In genomic region chr5:158758666-158759065, GRCh38 we compare ENCODE assay signal across 19 cellular contexts.
DNase-seq lines count a peak whose midpoint lies in the region; ATAC-seq, FAIRE-seq and TF ChIP-seq lines count a peak whose summit lies in the region.
"Had no signal": no experiment of that assay in that cellular context is flagged by ENCODE, and none has a peak within 500 bp of the region (broad histone marks: within the 10 kb centered on the region; RNA-seq: fewer than 3 reads in every experiment).

No MANE protein-coding gene starts in this region.

- H3K4me1 ChIP-seq in A549, result no peaks in the 10 kb centered on the region
- H3K4me1 ChIP-seq: SJCRH30, transverse colon had no signal

- in situ Hi-C loops in brain microvascular endothelial cell (cut with HindIII; ENCODE audit: low pct_ligation_motif_present, low sequenced_read_pairs), result no loop called here

- WGBS in A549 (ENCODE audit: missing lambda C conversion rate), result 49% methylated on average over 3 of the region's 3 CpGs

- H3K27me3 ChIP-seq in brain microvascular endothelial cell (replicated peaks), result no peaks in the 10 kb centered on the region
- H3K27me3 ChIP-seq: heart right ventricle, SJCRH30 had no signal

- CTCF ChIA-PET in A549 (lab: Yijun Ruan, JAX), result interaction anchor here (1.3 to 2.2 kb wide), 2 partner anchors 63 to 348 kb away, joined by 5 to 8 read pairs; no protein-coding TSS in a partner anchor

- H3K4me1 Mint-ChIP-seq in memory B cell, result peaks cover 41% of the 10 kb centered on the region
- no peaks in the 10 kb centered on the region for H3K4me1 Mint-ChIP-seq in CD14-positive monocyte
- H3K4me1 Mint-ChIP-seq: activated naive CD8-positive, alpha-beta T cell treated with anti-CD3 and anti-CD28 coated beads, Interleukin-2, amount 10 ng/mL, durations not matched to agents 7 days and 5 days had no signal

- peak overlapping the region; percentile 75 for H3K27ac Mint-ChIP-seq in memory B cell
- H3K27ac Mint-ChIP-seq in CD14-positive monocyte, result no peak overlapping the region
- H3K27ac Mint-ChIP-seq: activated naive CD8-positive, alpha-beta T cell treated with anti-CD3 and anti-CD28 coated beads, Interleukin-2, amount 10 ng/mL, durations not matched to agents 7 days and 5 days; T-helper 2 cell treated with Interferon-gamma antibody and Interleukin-4, amounts not matched to agents 5 μg/mL and 100 μg/mL, for 36 hours had no signal

- no peak for TF ChIP-seq CTCF in A549 (IDR thresholded peaks at IDR 0.05)
- TF ChIP-seq CTCF in brain microvascular endothelial cell (IDR thresholded peaks at IDR 0.05; ENCODE audit: low read depth, low read length, missing control alignments), result no peak
- TF ChIP-seq CTCF in coronary artery (IDR thresholded peaks at IDR 0.05), result no peak
- TF ChIP-seq CTCF in CD14-positive monocyte (IDR thresholded peaks at IDR 0.05), result no peak

- FAIRE-seq in A549 (lab: Jason Lieb, UNC), result no peak
- FAIRE-seq: H1, kidney had no signal

- TF ChIP-seq RAD21 in A549 (conservative IDR thresholded peaks at IDR 0.05 in 1 of 2, IDR thresholded peaks at IDR 0.05 in 1 of 2), result no peak

- intact Hi-C loops in CD14-positive monocyte (cut with micrococcal nuclease), result no loop called here

- no peaks in the 10 kb centered on the region for H3K9me3 ChIP-seq in A549
- H3K9me3 ChIP-seq: heart right ventricle, SJCRH30, transverse colon had no signal

- H3K4me3 Mint-ChIP-seq in memory B cell (no peak overlapping the region), CD14-positive monocyte (no peak overlapping the region)
- H3K4me3 Mint-ChIP-seq: activated naive CD8-positive, alpha-beta T cell treated with anti-CD3 and anti-CD28 coated beads, Interleukin-2, amount 10 ng/mL, durations not matched to agents 7 days and 5 days; T-helper 2 cell treated with Interferon-gamma antibody and Interleukin-4, amounts not matched to agents 5 μg/mL and 100 μg/mL, for 36 hours had no signal

- H3K4me3 ChIP-seq in A549 (no peak overlapping the region), brain microvascular endothelial cell (ENCODE audit: low read depth, low read length) (no peak overlapping the region), coronary artery (no peak overlapping the region)
- H3K4me3 ChIP-seq: heart right ventricle, SJCRH30, transverse colon had no signal

- H3K27me3 Mint-ChIP-seq in memory B cell, result no peaks in the 10 kb centered on the region
- H3K27me3 Mint-ChIP-seq in CD14-positive monocyte (ENCODE audit: low read depth in 3 of 3), result peaks cover 2 to 3% (median 2%) of the 10 kb centered on the region in 3 donors

- POLR2A ChIA-PET in A549 (lab: Yijun Ruan, JAX), result interaction anchor here (0.9 kb wide), 1 partner anchor 17 kb away, joined by 4 read pairs; no protein-coding TSS in a partner anchor

- no peaks in the 10 kb centered on the region for H3K9me3 Mint-ChIP-seq in memory B cell
- peaks cover 0 to 2% (median 0%) of the 10 kb centered on the region in 7 donors for H3K9me3 Mint-ChIP-seq in CD14-positive monocyte
- H3K9me3 Mint-ChIP-seq: activated naive CD8-positive, alpha-beta T cell treated with anti-CD3 and anti-CD28 coated beads, Interleukin-2, amount 10 ng/mL, durations not matched to agents 7 days and 5 days; T-helper 2 cell treated with Interferon-gamma antibody and Interleukin-4, amounts not matched to agents 5 μg/mL and 100 μg/mL, for 36 hours had no signal

- no peak for TF ChIP-seq EP300 in A549 (IDR thresholded peaks at IDR 0.05)

- peaks cover 27% of the 10 kb centered on the region for H3K36me3 Mint-ChIP-seq in memory B cell
- H3K36me3 Mint-ChIP-seq in CD14-positive monocyte, result no peaks in the 10 kb centered on the region
- H3K36me3 Mint-ChIP-seq: activated naive CD8-positive, alpha-beta T cell treated with anti-CD3 and anti-CD28 coated beads, Interleukin-2, amount 10 ng/mL, durations not matched to agents 7 days and 5 days had no signal

- H3K36me3 ChIP-seq in brain microvascular endothelial cell (replicated peaks), result no peaks in the 10 kb centered on the region
- H3K36me3 ChIP-seq: heart right ventricle, SJCRH30, transverse colon had no signal

- TF ChIP-seq POLR2A in A549 (IDR thresholded peaks at IDR 0.05; ENCODE audit: low read length), result no peak

- DNase-seq in A549 (ENCODE audit: low read depth in 1 of 2, low spot score in 1 of 2), result peak in 1 of 2 experiments; percentile 3
- DNase-seq in GM03348 (ENCODE audit: low spot score), result peak; percentile 74
- DNase-seq in brain microvascular endothelial cell, result peak; percentile 58
- no peak for DNase-seq in memory B cell (ENCODE audit: low spot score in 2 of 2)
- DNase-seq in NCI-H146 treated with DMSO at 0.1 percent for 48 hours (lab: John Stamatoyannopoulos, UW; ENCODE audit: unreplicated experiment), result no peak
- DNase-seq in coronary artery (ENCODE audit: low spot score), result no peak
- no peak for DNase-seq in CD14-positive monocyte (ENCODE audit: low spot score)
- DNase-seq: activated CD4-positive, alpha-beta T cell treated with anti-CD3 and anti-CD28 coated beads for 48 hours; activated naive CD8-positive, alpha-beta T cell treated with anti-CD3 and anti-CD28 coated beads, Interleukin-2, amount 10 ng/mL, durations not matched to agents 7 days and 5 days; heart right ventricle; kidney; NCI-H1694 treated with DMSO at 0.1 percent for 48 hours; NCI-H510A; occipital lobe; SJCRH30; transverse colon had no signal

- no peak overlapping the region for H3K4me2 ChIP-seq in A549

- ATAC-seq in A549, result peak in 1 of 2 experiments; percentile 31; a peak in 1 of 6 replicates
- ATAC-seq in memory B cell (ENCODE audit: low read depth), result no peak
- ATAC-seq in HG03196 (IDR thresholded peaks at IDR 0.05; ENCODE audit: unreplicated experiment), result no peak

- H3K27ac ChIP-seq in A549 (no peak overlapping the region), brain microvascular endothelial cell (peak overlapping the region; percentile 98), coronary artery (peak overlapping the region in 1 of 2 donors; percentile 45)
- H3K27ac ChIP-seq: SJCRH30, transverse colon had no signal

TF ChIP-seq in A549, 52 proteins besides CTCF, POLR2A, EP300 and RAD21:
- TF ChIP-seq ZNF302 (CRISPR knock-in tag; IDR thresholded peaks at IDR 0.05) (no peak), FOSL2 (IDR thresholded peaks at IDR 0.05) (0 out of 2 replicates have a peak, but pooled peaks have one; percentile 7), FOSL2 (CRISPR knock-in tag; IDR thresholded peaks at IDR 0.05) (no peak)

Comparison
In these comparisons a context has a peak if more than half of its experiments do, and no peak if none do; other contexts are left out.
1. DNase-seq: peak in GM03348 (single experiment) and brain microvascular endothelial cell (single experiment); none in memory B cell (0 of 2), NCI-H146 treated with DMSO at 0.1 percent for 48 hours (single experiment), coronary artery (single experiment) and CD14-positive monocyte (single experiment).